In the genomic region with DNA sequence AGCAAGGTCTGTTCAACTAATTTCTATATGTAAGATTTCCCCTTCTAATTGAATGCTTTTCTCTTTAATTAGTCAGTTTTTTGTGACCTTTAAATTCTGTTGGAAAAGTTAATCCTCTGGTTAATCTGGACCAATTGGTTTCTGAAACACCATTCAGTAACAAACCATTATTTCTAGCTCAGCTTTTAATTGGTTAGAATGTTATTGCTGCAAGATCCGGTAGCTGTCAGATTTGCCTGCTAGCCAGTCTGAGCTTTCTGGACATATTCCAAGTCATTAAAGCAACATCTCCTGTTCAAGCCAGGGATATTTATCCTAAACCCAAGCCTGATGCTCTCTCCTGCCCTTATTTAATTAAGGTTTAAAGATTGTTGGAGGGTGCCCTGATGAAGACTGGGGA, we compare ENCODE assay signal across 29 cellular contexts. TPM values are rescaled to one million over a fixed set of nuclear protein-coding genes. Genes with fewer than 3 reads are reported as not detected.
DNase-seq lines count a peak whose midpoint lies in the region; ATAC-seq, FAIRE-seq and TF ChIP-seq lines count a peak whose summit lies in the region.
"Had no signal": no experiment of that assay in that cellular context is flagged by ENCODE, and none has a peak within 500 bp of the region (broad histone marks: within the 10 kb centered on the region; RNA-seq: fewer than 3 reads in every experiment).

No MANE protein-coding gene starts in this region.

- H3K9me3 Mint-ChIP-seq in activated naive CD4-positive, alpha-beta T cell treated with anti-CD3 and anti-CD28 coated beads for 36 hours, result no peaks in the 10 kb centered on the region
- H3K9me3 Mint-ChIP-seq: activated T-cell treated with anti-CD3 and anti-CD28 coated beads, Interleukin-2, amount 50 U/mL, for 72 hours; stimulated activated naive CD8-positive, alpha-beta T cell treated with anti-CD3 and anti-CD28 coated beads, Interleukin-15, Interleukin-2, amounts not matched to agents 100 ng/mL and 50 ng/mL, for 24 hours; T-helper 1 cell treated with Interleukin-12 subunit alpha and Interleukin-12 subunit beta and Interleukin-4 antibody, amounts not matched to agents 30 μg/mL and 1 μg/mL, for 36 hours had no signal

- no peak overlapping the region for H3K4me3 Mint-ChIP-seq in activated naive CD4-positive, alpha-beta T cell treated with anti-CD3 and anti-CD28 coated beads for 36 hours
- H3K4me3 Mint-ChIP-seq: activated naive CD8-positive, alpha-beta T cell; activated T-cell treated with anti-CD3 and anti-CD28 coated beads, Interleukin-2, amount 50 U/mL, for 72 hours; CD4-positive, CD25-positive, alpha-beta regulatory T cell; stimulated activated naive CD8-positive, alpha-beta T cell treated with anti-CD3 and anti-CD28 coated beads, Interleukin-15, Interleukin-2, amounts not matched to agents 100 ng/mL and 50 ng/mL, for 24 hours; T-helper 1 cell treated with Interleukin-12 subunit alpha and Interleukin-12 subunit beta and Interleukin-4 antibody, amounts not matched to agents 30 μg/mL and 1 μg/mL, for 36 hours had no signal

- H3K4me1 Mint-ChIP-seq in activated naive CD4-positive, alpha-beta T cell treated with anti-CD3 and anti-CD28 coated beads for 36 hours (ENCODE audit: low read depth), result no peaks in the 10 kb centered on the region
- H3K4me1 Mint-ChIP-seq: CD4-positive, CD25-positive, alpha-beta regulatory T cell had no signal

- H3K4me3 ChIP-seq in fibroblast of mammary gland (ENCODE audit: control insufficient read depth, low read depth, low read length), result no peak overlapping the region
- H3K4me3 ChIP-seq: esophagus muscularis mucosa, GM12878, PC-9, tibial artery had no signal

- ATAC-seq in HG03565 (IDR thresholded peaks at IDR 0.05; ENCODE audit: unreplicated experiment), result no peak
- ATAC-seq: activated T-cell treated with anti-CD3 and anti-CD28 coated beads, Interleukin-2, amount 50 U/mL, for 72 hours; GM12878; HCT116 had no signal

- CTCF ChIA-PET in activated naive CD4-positive, alpha-beta T cell treated with anti-CD3 and anti-CD28 coated beads for 36 hours (lab: Charles Lee), result no interaction called here

- FAIRE-seq in D721Med (lab: Jason Lieb, UNC), result no peak
- FAIRE-seq: astrocyte, GM12878 had no signal

- intact Hi-C loops in activated naive CD4-positive, alpha-beta T cell treated with anti-CD3 and anti-CD28 coated beads for 36 hours (cut with micrococcal nuclease), result no loop called here

- DNase-seq in D721Med (ENCODE audit: insufficient read length, low spot score), result peak; percentile 12
- DNase-seq in NCI-H1105 treated with DMSO at 0.1 percent for 48 hours (lab: John Stamatoyannopoulos, UW), result peak; percentile 82
- DNase-seq in NCI-H82 (lab: John Stamatoyannopoulos, UW), result peak; percentile 81
- DNase-seq in fibroblast of mammary gland (ENCODE audit: low read depth), result peak; percentile 8
- DNase-seq in middle frontal gyrus (ENCODE audit: extremely low spot score, low spot score), result no peak
- no peak for DNase-seq in activated naive CD4-positive, alpha-beta T cell treated with anti-CD3 and anti-CD28 coated beads for 36 hours
- DNase-seq in NCI-H1436 (lab: John Stamatoyannopoulos, UW), result no peak
- DNase-seq: activated CD4-positive, alpha-beta T cell treated with anti-CD3 and anti-CD28 coated beads for 4 hours; activated T-cell treated with anti-CD3 and anti-CD28 coated beads, Interleukin-2, amount 50 U/mL, for 72 hours; CD4-positive, CD25-positive, alpha-beta regulatory T cell; cerebellar nuclear complex; DMS53; effector CD8-positive, alpha-beta T cell; KBM-7; kidney glomerular epithelial cell; NCI-H2081 treated with DMSO at 0.1 percent for 48 hours; NCI-H774; PC-9; retina; stimulated activated CD4-positive, alpha-beta T cell treated with anti-CD3 and anti-CD28 coated beads, Interleukin-4, amount 100 ng/mL, for 4 hours; tibial artery had no signal

- H3K36me3 Mint-ChIP-seq in activated naive CD4-positive, alpha-beta T cell treated with anti-CD3 and anti-CD28 coated beads for 36 hours (ENCODE audit: low read depth), result no peaks in the 10 kb centered on the region
- H3K36me3 Mint-ChIP-seq: activated naive CD8-positive, alpha-beta T cell; CD4-positive, CD25-positive, alpha-beta regulatory T cell had no signal

- TF ChIP-seq CTCF in D721Med (IDR thresholded peaks at IDR 0.05; ENCODE audit: insufficient read depth, missing control alignments) (no peak), fibroblast of mammary gland (conservative IDR thresholded peaks at IDR 0.05; ENCODE audit: control insufficient read depth, insufficient read depth, low read depth, low read length) (no peak)

- H3K27ac Mint-ChIP-seq in activated naive CD4-positive, alpha-beta T cell treated with anti-CD3 and anti-CD28 coated beads for 36 hours, result no peak overlapping the region
- H3K27ac Mint-ChIP-seq: activated naive CD8-positive, alpha-beta T cell; activated T-cell treated with anti-CD3 and anti-CD28 coated beads, Interleukin-2, amount 50 U/mL, for 72 hours; stimulated activated naive CD8-positive, alpha-beta T cell treated with anti-CD3 and anti-CD28 coated beads, Interleukin-15, Interleukin-2, amounts not matched to agents 100 ng/mL and 50 ng/mL, for 24 hours; T-helper 1 cell treated with Interleukin-12 subunit alpha and Interleukin-12 subunit beta and Interleukin-4 antibody, amounts not matched to agents 30 μg/mL and 1 μg/mL, for 36 hours had no signal

- H3K27me3 Mint-ChIP-seq in activated naive CD4-positive, alpha-beta T cell treated with anti-CD3 and anti-CD28 coated beads for 36 hours (ENCODE audit: low read depth), result peaks cover 10% of the 10 kb centered on the region
- H3K27me3 Mint-ChIP-seq: CD4-positive, CD25-positive, alpha-beta regulatory T cell had no signal

RNA-seq across cellular contexts. Expression of a gene that starts 55.1 kb away (rescaled TPM):
- total RNA-seq in activated naive CD4-positive, alpha-beta T cell treated with anti-CD3 and anti-CD28 coated beads for 36 hours, result 10 to 100 TPM; 16.3 to 16.7 TPM

Comparison
In these comparisons a context has a peak if more than half of its experiments do, and no peak if none do; other contexts are left out.
1. DNase-seq: peak in D721Med (single experiment), NCI-H1105 treated with DMSO at 0.1 percent for 48 hours (single experiment), NCI-H82 (single experiment) and fibroblast of mammary gland (single experiment); none in middle frontal gyrus (single experiment), activated naive CD4-positive, alpha-beta T cell treated with anti-CD3 and anti-CD28 coated beads for 36 hours (single experiment) and NCI-H1436 (single experiment).